Comparison of ENCODE assay signal across 12 cellular contexts in genomic region chr1:114219247-114219872, GRCh38.
DNase-seq lines count a peak whose midpoint lies in the region; ATAC-seq and TF ChIP-seq lines count a peak whose summit lies in the region.
"Had no signal": no experiment of that assay in that cellular context is flagged by ENCODE, and none has a peak within 500 bp of the region (broad histone marks: within the 10 kb centered on the region; RNA-seq: fewer than 3 reads in every experiment).

No MANE protein-coding gene starts in this region.

- H3K4me1 ChIP-seq in heart right ventricle (peaks cover 0 to 18% (median 3%) of the 10 kb centered on the region in 9 donors), right atrium auricular region (no peaks in the 10 kb centered on the region), aorta (ENCODE audit: control insufficient read depth in 1 of 2, insufficient read depth in 2 of 2, low read length in 2 of 2) (peaks cover 0 to 3% of the 10 kb centered on the region in 2 donors)

- H3K9me3 ChIP-seq in heart right ventricle (no peaks in the 10 kb centered on the region), right atrium auricular region (no peaks in the 10 kb centered on the region), aorta (ENCODE audit: control insufficient read depth, low read length) (no peaks in the 10 kb centered on the region)

- H3K4me3 ChIP-seq in heart right ventricle, result peak overlapping the region in 6 of 10 donors; percentile 16 to 31 (median 22)
- peak overlapping the region in 1 of 2 donors; percentile 15 for H3K4me3 ChIP-seq in right atrium auricular region
- H3K4me3 ChIP-seq in aorta (ENCODE audit: low read length in 2 of 2), result no peak overlapping the region

- no peaks in the 10 kb centered on the region for H3K27me3 ChIP-seq in heart right ventricle
- no peaks in the 10 kb centered on the region for H3K27me3 ChIP-seq in right atrium auricular region
- H3K27me3 ChIP-seq in aorta (ENCODE audit: control insufficient read depth in 1 of 2, insufficient read depth in 2 of 2, low read length in 1 of 2), result peaks cover 0 to 2% of the 10 kb centered on the region in 2 donors

- 45 to 50% methylated on average over 6 of the region's 6 CpGs for WGBS in heart right ventricle, 2 donors
- WGBS in aorta, 2 donors, result 18 to 19% methylated on average over 6 of the region's 6 CpGs

- no peaks in the 10 kb centered on the region for H3K36me3 ChIP-seq in heart right ventricle
- no peaks in the 10 kb centered on the region for H3K36me3 ChIP-seq in right atrium auricular region
- no peaks in the 10 kb centered on the region for H3K36me3 ChIP-seq in aorta (ENCODE audit: control insufficient read depth in 1 of 2, insufficient read depth in 2 of 2, low read length in 1 of 2)

- no peak for DNase-seq in heart right ventricle
- DNase-seq in right atrium auricular region (ENCODE audit: low spot score), result no peak
- DNase-seq in amniotic epithelial cell (ENCODE audit: low read depth), result peak; percentile 20
- peak; percentile 15 for DNase-seq in kidney tubule cell (ENCODE audit: low spot score)
- no peak for DNase-seq in aorta
- no peak for DNase-seq in HuH-7 (ENCODE audit: low spot score)
- DNase-seq in NCI-H187 treated with DMSO at 0.1 percent for 48 hours (lab: John Stamatoyannopoulos, UW), result no peak
- DNase-seq in dedifferentiated amniotic fluid mesenchymal stem cell (ENCODE audit: extremely low spot score), result no peak
- DNase-seq: activated CD4-positive, CD25-positive, alpha-beta regulatory T cell treated with anti-CD3 and anti-CD28 coated beads, Interleukin-2, amount 50 U/mL, for 72 hours; CD8-positive, alpha-beta memory T cell; NCI-H510A treated with DMSO at 0.1 percent for 48 hours; right cardiac atrium had no signal

- peak overlapping the region in 2 of 10 donors; percentile 9 to 13 for H3K27ac ChIP-seq in heart right ventricle
- no peak overlapping the region for H3K27ac ChIP-seq in right atrium auricular region
- no peak overlapping the region for H3K27ac ChIP-seq in aorta (ENCODE audit: low read depth in 1 of 2, low read length in 2 of 2)

- ATAC-seq in heart right ventricle, result peak in 1 of 8 donors; percentile 23
- ATAC-seq in aorta (ENCODE audit: low FRiP score), result peak; percentile 14

- intact Hi-C loops in heart right ventricle (cut with DNase I) (loop anchor here in 1 of 10 donors (5.0 kb wide), 1 partner anchor 242 kb away; the partner anchor contains the start of gene OLFML3), aorta (cut with DNase I) (no loop called here)

- TF ChIP-seq CTCF in heart right ventricle (IDR thresholded peaks at IDR 0.05) (peak in 4 of 9 donors; percentile 6 to 28 (median 20)), right atrium auricular region (IDR thresholded peaks at IDR 0.05) (peak in 1 of 2 donors; percentile 25)

Comparison
In these comparisons a context has a peak if more than half of its experiments do, and no peak if none do; other contexts are left out.
1. DNase-seq: peak in amniotic epithelial cell (single experiment) and kidney tubule cell (single experiment); none in heart right ventricle (0 of 2), right atrium auricular region (single experiment), aorta (0 of 2), HuH-7 (single experiment), NCI-H187 treated with DMSO at 0.1 percent for 48 hours (single experiment) and dedifferentiated amniotic fluid mesenchymal stem cell (single experiment).
2. H3K4me3 ChIP-seq: peak in heart right ventricle (6 of 10); none in aorta (0 of 2).